In the genomic region with DNA sequence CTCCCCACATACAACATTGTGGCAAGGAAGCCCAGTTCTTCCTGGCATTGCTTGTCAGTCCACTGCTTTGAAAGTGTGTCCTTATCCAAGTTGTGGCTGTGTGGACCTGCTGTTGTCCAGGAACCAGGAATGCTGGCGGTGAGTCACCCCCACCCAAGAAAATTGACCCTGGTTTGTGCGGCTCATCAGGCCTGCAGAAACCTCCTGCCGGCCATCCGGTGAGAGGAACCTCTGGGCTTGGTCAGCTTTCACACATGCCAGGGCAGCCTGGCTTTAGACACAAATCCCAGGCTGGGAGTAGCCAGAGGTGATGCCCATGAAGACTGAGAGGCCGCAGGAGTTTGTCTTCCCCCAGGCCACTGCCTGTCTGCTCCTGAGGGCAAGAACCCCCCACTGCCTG, we compare ENCODE assay signal across 21 cellular contexts.
"Had no signal": no experiment of that assay in that cellular context is flagged by ENCODE, and none has a peak within 500 bp of the region (broad histone marks: within the 10 kb centered on the region; RNA-seq: fewer than 3 reads in every experiment).

No MANE protein-coding gene starts in this region.

- H3K36me3 ChIP-seq: brain microvascular endothelial cell, esophagus muscularis mucosa, heart right ventricle, neutrophil, thyroid gland, upper lobe of right lung had no signal

- DNase-seq: activated CD4-positive, alpha-beta T cell treated with anti-CD3 and anti-CD28 coated beads for 36 hours; activated CD4-positive, CD25-positive, alpha-beta regulatory T cell; activated CD8-positive, alpha-beta memory T cell treated with anti-CD3 and anti-CD28 coated beads, Interleukin-2, amount 10 ng/mL, durations not matched to agents 7 days and 5 days; activated CD8-positive, alpha-beta T cell treated with anti-CD3 and anti-CD28 coated beads, Interleukin-2, amount 10 ng/mL, durations not matched to agents 7 days and 5 days; activated naive CD4-positive, alpha-beta T cell treated with Interleukin-2 at 50 U/mL for 16 hours; activated T-cell treated with anti-CD3 and anti-CD28 coated beads, Interleukin-2, amount 50 U/mL, for 72 hours; endodermal cell; foreskin keratinocyte; heart right ventricle; kidney glomerular epithelial cell; left ventricle myocardium superior; stimulated activated CD4-positive, alpha-beta T cell treated with anti-CD3 and anti-CD28 coated beads, Interleukin-4, amount 100 ng/mL, for 4 hours; stimulated activated CD8-positive, alpha-beta memory T cell treated with anti-CD3 and anti-CD28 coated beads, Interleukin-4, amount 100 ng/mL, for 48 hours; stimulated activated naive CD8-positive, alpha-beta T cell treated with anti-CD3 and anti-CD28 coated beads, Interleukin-15, amount 100 ng/mL, for 72 hours; thyroid gland; upper lobe of right lung had no signal

- H3K27ac ChIP-seq: brain microvascular endothelial cell, foreskin keratinocyte, neutrophil, skin epidermis, upper lobe of right lung had no signal

- ATAC-seq: activated CD4-positive, alpha-beta T cell treated with anti-CD3 and anti-CD28 coated beads for 36 hours; activated CD8-positive, alpha-beta memory T cell treated with anti-CD3 and anti-CD28 coated beads, Interleukin-2, amount 10 ng/mL, durations not matched to agents 7 days and 5 days; activated CD8-positive, alpha-beta T cell treated with anti-CD3 and anti-CD28 coated beads, Interleukin-2, amount 10 ng/mL, durations not matched to agents 7 days and 5 days; activated T-cell treated with anti-CD3 and anti-CD28 coated beads, Interleukin-2, amount 50 U/mL, for 72 hours; foreskin keratinocyte; heart right ventricle; left ventricle myocardium superior; stimulated activated memory B cell treated with anti-CD40 and anti-IgM and Interleukin-4, amounts not matched to agents 10 μg/mL and 1 μg/mL and 100 μg/mL, for 72 hours; stimulated activated naive CD8-positive, alpha-beta T cell treated with anti-CD3 and anti-CD28 coated beads, Interleukin-15, amount 100 ng/mL, for 72 hours; upper lobe of right lung had no signal

- H3K4me1 ChIP-seq: foreskin keratinocyte had no signal

- H3K4me3 ChIP-seq: esophagus muscularis mucosa, heart right ventricle, skin epidermis, thyroid gland, upper lobe of right lung had no signal

- H3K9me3 ChIP-seq: neutrophil, thyroid gland, upper lobe of right lung had no signal

- H3K27me3 ChIP-seq: brain microvascular endothelial cell, esophagus muscularis mucosa, foreskin keratinocyte, heart right ventricle, neutrophil, thyroid gland, upper lobe of right lung had no signal
